ENCODE assay signal across 22 cellular contexts in the genomic region with DNA sequence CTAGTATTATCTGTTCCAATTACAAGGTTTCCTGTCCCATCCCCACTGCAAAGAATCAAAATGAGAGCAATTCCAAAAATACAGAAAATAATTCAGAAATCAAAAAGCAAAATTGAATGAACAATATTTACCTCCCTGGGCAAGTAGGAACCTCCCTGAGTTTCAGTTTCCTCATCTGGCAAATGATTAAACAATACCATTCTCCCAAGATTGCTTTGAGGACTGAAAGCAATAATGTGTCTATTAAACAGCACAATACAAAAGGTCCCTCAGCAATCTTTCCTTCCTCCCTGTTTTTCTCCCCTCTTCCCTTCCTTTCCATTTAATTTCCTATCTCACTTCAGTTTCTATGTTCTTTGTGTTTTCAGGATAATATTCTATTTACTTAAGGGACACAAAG.
"Had no signal": no experiment of that assay in that cellular context is flagged by ENCODE, and none has a peak within 500 bp of the region (broad histone marks: within the 10 kb centered on the region; RNA-seq: fewer than 3 reads in every experiment).

No MANE protein-coding gene starts in this region.

- FAIRE-seq: islet of Langerhans had no signal

- DNase-seq: activated naive CD4-positive, alpha-beta T cell treated with Interleukin-2 at 50 U/mL for 16 hours; activated naive CD8-positive, alpha-beta T cell treated with anti-CD3 and anti-CD28 coated beads for 36 hours; activated T-cell treated with anti-CD3 and anti-CD28 coated beads, Interleukin-2, amount 50 U/mL, for 24 hours; central memory CD4-positive, alpha-beta T cell; dorsolateral prefrontal cortex; effector memory CD8-positive, alpha-beta T cell; esophagus squamous epithelium; gastrocnemius medialis; hypothalamus; left cardiac atrium; naive B cell; occipital lobe; retina; spleen; stimulated activated CD4-positive, alpha-beta T cell treated with anti-CD3 and anti-CD28 coated beads, Interleukin-4, amount 100 ng/mL, for 1 hour; stimulated activated naive CD4-positive, alpha-beta T cell; testis; trophoblast cell had no signal

- H3K9me3 ChIP-seq: esophagus squamous epithelium, gastrocnemius medialis, spleen, testis, vagina had no signal

- H3K36me3 Mint-ChIP-seq: activated naive CD8-positive, alpha-beta T cell treated with anti-CD3 and anti-CD28 coated beads for 36 hours; memory B cell; naive B cell had no signal

- H3K27ac ChIP-seq: dorsolateral prefrontal cortex, esophagus squamous epithelium, gastrocnemius medialis, spleen, testis, vagina had no signal

- H3K9me3 Mint-ChIP-seq: activated naive CD8-positive, alpha-beta T cell treated with anti-CD3 and anti-CD28 coated beads for 36 hours; activated T-cell treated with anti-CD3 and anti-CD28 coated beads, Interleukin-2, amount 50 U/mL, for 24 hours; effector memory CD8-positive, alpha-beta T cell; memory B cell; naive B cell had no signal

- H3K4me1 Mint-ChIP-seq: activated naive CD8-positive, alpha-beta T cell treated with anti-CD3 and anti-CD28 coated beads for 36 hours; memory B cell; naive B cell; neural crest cell had no signal

- ATAC-seq: effector memory CD8-positive, alpha-beta T cell; gastrocnemius medialis; left cardiac atrium had no signal

- H3K27me3 Mint-ChIP-seq: activated T-cell treated with anti-CD3 and anti-CD28 coated beads, Interleukin-2, amount 50 U/mL, for 24 hours; memory B cell; naive B cell had no signal

- H3K27ac Mint-ChIP-seq: activated naive CD8-positive, alpha-beta T cell treated with anti-CD3 and anti-CD28 coated beads for 36 hours; activated T-cell treated with anti-CD3 and anti-CD28 coated beads, Interleukin-2, amount 50 U/mL, for 24 hours; effector memory CD8-positive, alpha-beta T cell; memory B cell; naive B cell had no signal

- H3K27me3 ChIP-seq: dorsolateral prefrontal cortex, esophagus squamous epithelium, gastrocnemius medialis, spleen, testis, vagina had no signal

- H3K4me3 Mint-ChIP-seq: activated naive CD8-positive, alpha-beta T cell treated with anti-CD3 and anti-CD28 coated beads for 36 hours; activated T-cell treated with anti-CD3 and anti-CD28 coated beads, Interleukin-2, amount 50 U/mL, for 24 hours; effector memory CD8-positive, alpha-beta T cell; memory B cell; naive B cell; neural crest cell had no signal

- H3K36me3 ChIP-seq: esophagus squamous epithelium, gastrocnemius medialis, spleen, vagina had no signal

- H3K4me1 ChIP-seq: esophagus squamous epithelium, gastrocnemius medialis, spleen, testis, vagina had no signal

- H3K4me3 ChIP-seq: dorsolateral prefrontal cortex, esophagus squamous epithelium, gastrocnemius medialis, spleen, testis, vagina had no signal
